Comparison of ENCODE assay signal across 16 cellular contexts in the genomic region with DNA sequence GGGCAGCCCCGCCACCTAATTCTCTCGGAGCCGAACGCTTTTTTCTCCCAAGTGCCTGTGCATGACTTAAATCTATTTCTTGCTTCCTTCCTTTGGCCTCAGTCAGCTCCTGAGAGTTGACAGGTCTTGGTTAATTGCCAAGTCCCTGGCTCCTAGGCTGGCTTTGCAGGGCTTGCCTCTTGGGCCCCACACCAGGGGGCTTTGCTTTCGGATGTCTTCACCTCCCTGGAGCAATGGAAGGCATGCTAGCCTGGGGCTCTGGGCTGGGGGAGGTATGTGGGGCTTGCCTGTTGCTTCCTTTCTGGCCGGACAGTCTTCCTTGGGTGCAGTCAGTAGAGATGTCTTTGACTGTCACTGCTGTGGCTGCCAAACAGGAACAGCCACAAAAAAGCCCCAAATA. TPM values are rescaled to one million over a fixed set of nuclear protein-coding genes. Genes with fewer than 3 reads are reported as not detected.
DNase-seq lines count a peak whose midpoint lies in the region; ATAC-seq and TF ChIP-seq lines count a peak whose summit lies in the region.
"Had no signal": no experiment of that assay in that cellular context is flagged by ENCODE, and none has a peak within 500 bp of the region (broad histone marks: within the 10 kb centered on the region; RNA-seq: fewer than 3 reads in every experiment).

No MANE protein-coding gene starts in this region.

- H3K36me3 Mint-ChIP-seq in GM23338 (ENCODE audit: low read depth) = no peaks in the 10 kb centered on the region
- H3K36me3 Mint-ChIP-seq: naive B cell had no signal

- H2BK120ac ChIP-seq in trophoblast cell (ENCODE audit: insufficient read depth, low read length, poor library complexity) = peak overlapping the region; percentile 98

- no peaks in the 10 kb centered on the region for H3K9me3 Mint-ChIP-seq in GM23338
- H3K9me3 Mint-ChIP-seq: naive B cell; stimulated activated naive CD8-positive, alpha-beta T cell treated with anti-CD3 and anti-CD28 coated beads, Interleukin-15, amount 100 ng/mL, for 72 hours had no signal

- peaks cover 55% of the 10 kb centered on the region for H3K79me1 ChIP-seq in trophoblast cell (ENCODE audit: low read length)

- H3K4me2 ChIP-seq in GM23338 = no peak overlapping the region
- no peak overlapping the region for H3K4me2 ChIP-seq in trophoblast cell (ENCODE audit: low read length)

- peak overlapping the region; percentile 97 for H2BK12ac ChIP-seq in trophoblast cell (ENCODE audit: low read length)

- no peak overlapping the region for H3K4ac ChIP-seq in trophoblast cell (ENCODE audit: low read depth, low read length)

- no peaks in the 10 kb centered on the region for H4K20me1 ChIP-seq in GM23338 (replicated peaks; ENCODE audit: insufficient read depth)

- no peak for DNase-seq in GM23338 (ENCODE audit: low spot score)
- DNase-seq in RPMI8226 = peak; percentile 67
- no peak for DNase-seq in epithelial cell of prostate (ENCODE audit: low read depth, low spot score)
- DNase-seq in trophoblast cell = peak; percentile 55 to 63
- no peak for DNase-seq in NCI-H1436 (lab: John Stamatoyannopoulos, UW)
- no peak for DNase-seq in activated CD4-positive, alpha-beta T cell treated with anti-CD3 and anti-CD28 coated beads, Interleukin-2, amount 50 U/mL, for 48 hours
- DNase-seq in heart left ventricle = no peak
- DNase-seq: effector CD4-positive, alpha-beta T cell; kidney glomerular epithelial cell; naive B cell; NCI-H774; stimulated activated naive CD8-positive, alpha-beta T cell treated with anti-CD3 and anti-CD28 coated beads, Interleukin-15, amount 100 ng/mL, for 72 hours had no signal

- intact Hi-C loops in heart left ventricle (cut with DNase I) = no loop called here

- H3F3A ChIP-seq in GM23338 (replicated peaks; ENCODE audit: low read depth) = no peaks in the 10 kb centered on the region

- H3K27me3 ChIP-seq in GM23338 (ENCODE audit: insufficient read depth) (no peaks in the 10 kb centered on the region), trophoblast cell (ENCODE audit: insufficient read depth, low read length) (no peaks in the 10 kb centered on the region), heart left ventricle (no peaks in the 10 kb centered on the region)

- peak; percentile 10; the same call in 1 of the 3 replicates for ATAC-seq in GM23338
- no peak for ATAC-seq in GM18502 (IDR thresholded peaks at IDR 0.05; ENCODE audit: poor library complexity, unreplicated experiment)
- ATAC-seq in heart left ventricle = no peak
- ATAC-seq: sciatic nerve; stimulated activated naive CD8-positive, alpha-beta T cell treated with anti-CD3 and anti-CD28 coated beads, Interleukin-15, amount 100 ng/mL, for 72 hours had no signal

- no peak overlapping the region for H2AK5ac ChIP-seq in trophoblast cell (ENCODE audit: low read length)

- no peaks in the 10 kb centered on the region for H3K79me2 ChIP-seq in GM23338 (replicated peaks; ENCODE audit: insufficient read depth)
- H3K79me2 ChIP-seq in trophoblast cell (ENCODE audit: control insufficient read depth, insufficient read depth, low read length, poor library complexity) = peaks cover 17% of the 10 kb centered on the region

- H3K4me1 ChIP-seq in GM23338 (ENCODE audit: insufficient read depth) (no peaks in the 10 kb centered on the region), trophoblast cell (ENCODE audit: control insufficient read depth in 1 of 2, insufficient read depth in 2 of 2, low read length in 2 of 2) (peaks cover 59 to 61% of the 10 kb centered on the region in 2 experiments), heart left ventricle (peaks cover 0 to 63% (median 47%) of the 10 kb centered on the region in 12 donors)
- H3K4me1 ChIP-seq: HAP-1 had no signal

- peak overlapping the region; percentile 14 for H3K18ac ChIP-seq in trophoblast cell (ENCODE audit: low read length)

- no peaks in the 10 kb centered on the region for H3K9me2 ChIP-seq in GM23338 (ENCODE audit: insufficient read depth)

- H3K4me3 Mint-ChIP-seq in GM23338 = no peak overlapping the region
- H3K4me3 Mint-ChIP-seq: naive B cell; stimulated activated naive CD8-positive, alpha-beta T cell treated with anti-CD3 and anti-CD28 coated beads, Interleukin-15, amount 100 ng/mL, for 72 hours had no signal

- no peak overlapping the region for H2AFZ ChIP-seq in GM23338
- no peak overlapping the region for H2AFZ ChIP-seq in trophoblast cell (ENCODE audit: insufficient read depth, low read length, poor library complexity)

- H4K8ac ChIP-seq in trophoblast cell (ENCODE audit: low read depth, low read length) = peak overlapping the region; percentile 85

- TF ChIP-seq CTCF in GM23338 (conservative IDR thresholded peaks at IDR 0.05; ENCODE audit: low read depth in 2 of 2) (no peak), heart left ventricle (IDR thresholded peaks at IDR 0.05) (no peak)

- H3K9me3 ChIP-seq in trophoblast cell (ENCODE audit: insufficient read depth, low read depth, low read length) (no peaks in the 10 kb centered on the region), heart left ventricle (no peaks in the 10 kb centered on the region)
- H3K9me3 ChIP-seq: HAP-1 had no signal

- H3K4me3 ChIP-seq in GM23338 (no peak overlapping the region), trophoblast cell (ENCODE audit: low read depth, low read length) (no peak overlapping the region), heart left ventricle (no peak overlapping the region)
- H3K4me3 ChIP-seq: HAP-1 had no signal

- peaks cover 11% of the 10 kb centered on the region for H3K4me1 Mint-ChIP-seq in GM23338
- H3K4me1 Mint-ChIP-seq: stimulated activated naive CD8-positive, alpha-beta T cell treated with anti-CD3 and anti-CD28 coated beads, Interleukin-15, amount 100 ng/mL, for 72 hours had no signal

- peaks cover 4% of the 10 kb centered on the region for H3K27me3 Mint-ChIP-seq in GM23338 (ENCODE audit: insufficient read depth, low read depth, poor library complexity)

- H3K36me3 ChIP-seq in GM23338 (ENCODE audit: insufficient read depth) = no peaks in the 10 kb centered on the region
- H3K36me3 ChIP-seq in trophoblast cell (ENCODE audit: control insufficient read depth in 1 of 2, insufficient read depth in 2 of 2, low read length in 2 of 2) = no peaks in the 10 kb centered on the region
- no peaks in the 10 kb centered on the region for H3K36me3 ChIP-seq in heart left ventricle
- H3K36me3 ChIP-seq: HAP-1 had no signal

- H3K9ac ChIP-seq in trophoblast cell (ENCODE audit: low read length) = no peak overlapping the region

- H4K12ac ChIP-seq in trophoblast cell (ENCODE audit: low read depth, low read length) = no peak overlapping the region

- H4K91ac ChIP-seq in trophoblast cell (ENCODE audit: low read depth, low read length) = peak overlapping the region; percentile 98

- peak overlapping the region; percentile 95 for H2BK5ac ChIP-seq in trophoblast cell (ENCODE audit: low read depth, low read length, poor library complexity)

- TF ChIP-seq POLR2A in heart left ventricle (IDR thresholded peaks at IDR 0.05) = no peak

- H3K23ac ChIP-seq in trophoblast cell (ENCODE audit: low read length) = no peak overlapping the region

- whole genome bisulfite sequencing in trophoblast cell (ENCODE audit: extremely low coverage, insufficient coverage, insufficient read length) = no CpG with 5 or more reads among the region's 6 CpGs
- 15 to 35% (median 27%) methylated on average over 5 to 6 of the region's 6 CpGs for WGBS in heart left ventricle, 4 donors

- H3K27ac ChIP-seq in GM23338 (ENCODE audit: low read depth) (no peak overlapping the region), epithelial cell of prostate (peak overlapping the region; percentile 19), trophoblast cell (ENCODE audit: low read depth, low read length) (peak overlapping the region; percentile 96), heart left ventricle (peak overlapping the region in 1 of 12 donors; percentile 5)

- no peak overlapping the region for H3K27ac Mint-ChIP-seq in GM23338

- peak overlapping the region; percentile 95 for H3K14ac ChIP-seq in trophoblast cell (ENCODE audit: low read length)

RNA-seq across cellular contexts. Expression of gene KRT80, which starts 2.2 kb away (rescaled TPM):
- not detected in 2 replicates for total RNA-seq in GM23338 (2014; rRNA removed; shearing (Covaris generic))
- not detected in 2 replicates for polyA plus RNA-seq in GM23338 (2016; fragmentation: Nextera tagmentation; extraction: Ambion mirVana)
- 26.3 and 28.8 TPM in 2 replicates for polyA plus RNA-seq in trophoblast cell (2013)
- total RNA-seq in heart left ventricle = 1 to 10 TPM in 2 of 9 donors, under 1 TPM in 5, not detected in 2; 0.15 to 1.2 (median 0.24) TPM
- polyA plus RNA-seq in heart left ventricle = under 1 TPM; 0.08 to 0.72 TPM
- total RNA-seq: frontal cortex had no signal

RNA-seq across cellular contexts. Expression of gene KRT7, which starts 39.1 kb away (rescaled TPM):
- 9.4 and 11.7 TPM in 2 replicates for total RNA-seq in GM23338 (2014; rRNA removed; shearing (Covaris generic))
- polyA plus RNA-seq in GM23338 (2016; fragmentation: Nextera tagmentation; extraction: Ambion mirVana) (6.5 and 16.4 TPM in 2 replicates), heart left ventricle (under 1 TPM in 1 of 2 donors, not detected in 1; 0.76 TPM)
- 666 and 746 TPM in 2 replicates for polyA plus RNA-seq in trophoblast cell (2013)
- total RNA-seq in heart left ventricle = 10 to 100 TPM in 1 of 9 donors, 1 to 10 TPM in 4, under 1 TPM in 2, not detected in 2; 0.20 to 56.7 (median 3.6) TPM
- total RNA-seq: frontal cortex had no signal

Comparison
In these comparisons a context has a peak if more than half of its experiments do, and no peak if none do; other contexts are left out.
1. DNase-seq: peak in RPMI8226 (single experiment) and trophoblast cell (2 of 2); none in GM23338 (single experiment), epithelial cell of prostate (single experiment), NCI-H1436 (single experiment), activated CD4-positive, alpha-beta T cell treated with anti-CD3 and anti-CD28 coated beads, Interleukin-2, amount 50 U/mL, for 48 hours (0 of 2) and heart left ventricle (0 of 5).